ENCODE assay signal across 8 cellular contexts in the genomic region with DNA sequence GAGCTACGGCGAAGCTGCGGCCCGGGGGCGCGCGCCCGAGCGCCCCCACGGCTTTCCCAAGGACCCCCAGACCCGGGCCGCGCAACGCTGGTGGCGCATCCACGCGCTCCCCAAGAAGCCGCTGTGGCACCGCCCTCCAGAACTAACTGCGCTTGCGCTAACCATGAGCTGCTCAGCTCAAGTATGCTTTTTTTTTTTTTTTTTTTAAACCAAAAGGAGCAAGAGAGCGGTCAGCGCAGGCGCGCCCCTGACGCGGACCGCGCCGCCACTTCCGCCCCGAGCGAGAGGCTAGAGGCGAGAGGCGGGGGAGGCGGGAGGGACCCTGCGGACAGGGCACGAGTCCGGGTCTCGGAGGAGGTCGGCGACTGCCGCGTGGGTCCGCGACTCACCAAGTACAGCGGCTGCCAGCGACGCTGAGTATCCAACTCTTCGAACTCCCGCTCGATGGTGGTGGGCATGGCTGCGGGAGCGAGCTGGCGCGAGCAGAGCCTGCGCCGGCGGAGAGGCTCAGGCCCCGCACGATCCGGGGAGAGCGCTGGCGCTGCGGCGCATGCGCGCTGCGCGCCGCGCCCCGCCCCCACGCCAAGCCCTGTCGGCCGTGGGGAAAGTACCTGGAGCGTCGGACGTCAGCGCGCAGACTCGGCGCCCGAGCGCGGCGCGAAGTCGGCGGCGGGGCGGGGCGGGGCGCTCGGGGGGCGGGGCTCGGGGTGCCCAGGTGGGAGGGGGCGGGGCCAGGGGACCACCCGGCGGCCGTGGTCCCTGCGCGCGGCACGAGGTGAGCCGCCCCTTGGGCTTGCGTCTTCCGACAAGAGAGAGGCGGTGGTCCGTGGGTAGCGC. TPM values are rescaled to one million over a fixed set of nuclear protein-coding genes. Genes with fewer than 3 reads are reported as not detected.
DNase-seq lines count a peak whose midpoint lies in the region; ATAC-seq, FAIRE-seq and TF ChIP-seq lines count a peak whose summit lies in the region.

A gene (minus strand): TSS at position 554 of the 837 bp plus-strand sequence. CDS start 96 bp downstream, at position 458.

- TF ChIP-seq POLR2A in H54 (IDR thresholded peaks at IDR 0.05; ENCODE audit: low read depth, low read length): peak; percentile 92

- H3K9me3 ChIP-seq in fibroblast of lung (ENCODE audit: control insufficient read depth, insufficient read depth, low read depth, low read length): no peaks in the 10 kb centered on the region

- peak within 1 kb of the TSS; percentile 94 for H3K27ac ChIP-seq in RWPE1
- peak within 1 kb of the TSS; percentile 98 for H3K27ac ChIP-seq in fibroblast of lung (ENCODE audit: insufficient read depth, low read length)

- no peaks in the 10 kb centered on the region for H3K27me3 ChIP-seq in fibroblast of lung (ENCODE audit: control insufficient read depth, insufficient read depth, low read length)

- intact Hi-C loops in natural killer cell (cut with micrococcal nuclease): loop anchor here (1.0 to 5.0 kb wide), 5 partner anchors 37 to 507 kb away; a partner anchor contains a TSS

- peak within 1 kb of the TSS; percentile 99 for H3K9ac ChIP-seq in fibroblast of lung (ENCODE audit: insufficient read depth, low read length)

- H3K27me3 Mint-ChIP-seq in activated T-helper 17 cell treated with anti-CD3 and anti-CD28 coated beads, Interleukin-2, amount 50 U/mL, for 72 hours: no peaks in the 10 kb centered on the region
- H3K27me3 Mint-ChIP-seq in natural killer cell (ENCODE audit: low read depth in 2 of 2): no peaks in the 10 kb centered on the region

- no peak for TF ChIP-seq CTCF in RWPE1 (conservative IDR thresholded peaks at IDR 0.05; ENCODE audit: low read depth)
- TF ChIP-seq CTCF in fibroblast of lung (conservative IDR thresholded peaks at IDR 0.05 in 1 of 2, IDR thresholded peaks at IDR 0.05 in 1 of 2; ENCODE audit: low read depth in 1 of 2, low read length in 2 of 2): no peak
- no peak for TF ChIP-seq CTCF in natural killer cell (IDR thresholded peaks at IDR 0.05)

- peaks cover 35% of the 10 kb centered on the region for H3K4me1 Mint-ChIP-seq in activated T-helper 17 cell treated with anti-CD3 and anti-CD28 coated beads, Interleukin-2, amount 50 U/mL, for 72 hours
- peaks cover 56 to 69% of the 10 kb centered on the region in 2 donors for H3K4me1 Mint-ChIP-seq in natural killer cell

- H4K20me1 ChIP-seq in fibroblast of lung (ENCODE audit: control insufficient read depth, extremely low read depth, insufficient read depth, low read length): no peaks in the 10 kb centered on the region

- peak within 1 kb of the TSS; percentile 84 for H2AFZ ChIP-seq in fibroblast of lung (ENCODE audit: low read length)

- CTCF ChIA-PET in RWPE1 (lab: Yijun Ruan, JAX): no interaction called here

- H3K4me2 ChIP-seq in fibroblast of lung (ENCODE audit: extremely low read depth, insufficient read depth, low read length): peak within 1 kb of the TSS; percentile 94

- ATAC-seq in activated T-helper 17 cell treated with anti-CD3 and anti-CD28 coated beads, Interleukin-2, amount 50 U/mL, for 72 hours (replicated peaks): peak; percentile 86
- ATAC-seq in natural killer cell: peak; percentile 80 to 93 (median 83)

- peak within 1 kb of the TSS; percentile 89 for H3K4me3 Mint-ChIP-seq in activated T-helper 17 cell treated with anti-CD3 and anti-CD28 coated beads, Interleukin-2, amount 50 U/mL, for 72 hours
- H3K4me3 Mint-ChIP-seq in natural killer cell: peak within 1 kb of the TSS; percentile 97

- peaks cover 36% of the 10 kb centered on the region for H3K79me2 ChIP-seq in fibroblast of lung (ENCODE audit: control insufficient read depth, insufficient read depth, low read length)

- peak; percentile 96 for DNase-seq in ELF-1 (ENCODE audit: low read depth, low spot score)
- peak; percentile 95 for DNase-seq in H54 (ENCODE audit: insufficient read length, low spot score)
- peak; percentile 93 for DNase-seq in LoVo (ENCODE audit: low spot score)
- peak; percentile 94 for DNase-seq in RWPE1 (ENCODE audit: low spot score)
- DNase-seq in fibroblast of lung (ENCODE audit: low read depth in 2 of 2): peak; percentile 93 to 96
- peak; percentile 89 for DNase-seq in natural killer cell
- peak; percentile 89 to 98 (median 92) for DNase-seq in stimulated activated naive CD4-positive, alpha-beta T cell (lab: John Stamatoyannopoulos, UW)

- H3K4me1 ChIP-seq in fibroblast of lung (ENCODE audit: control insufficient read depth, extremely low read depth, insufficient read depth, low read length): no peaks in the 10 kb centered on the region

- peak within 1 kb of the TSS; percentile 97 for H3K27ac Mint-ChIP-seq in activated T-helper 17 cell treated with anti-CD3 and anti-CD28 coated beads, Interleukin-2, amount 50 U/mL, for 72 hours
- H3K27ac Mint-ChIP-seq in natural killer cell: peak within 1 kb of the TSS; percentile 86 to 94

- H3K36me3 ChIP-seq in fibroblast of lung (ENCODE audit: control insufficient read depth, insufficient read depth, low read length): no peaks in the 10 kb centered on the region

- peak within 1 kb of the TSS; percentile 69 to 92 (median 78) for H3K4me3 ChIP-seq in fibroblast of lung (replicated peaks in 1 of 4; ENCODE audit: control extremely low read depth in 1 of 4, insufficient read depth in 1 of 4, low read depth in 3 of 4, low read length in 4 of 4)

- no peaks in the 10 kb centered on the region for H3K9me3 Mint-ChIP-seq in activated T-helper 17 cell treated with anti-CD3 and anti-CD28 coated beads, Interleukin-2, amount 50 U/mL, for 72 hours
- H3K9me3 Mint-ChIP-seq in natural killer cell: no peaks in the 10 kb centered on the region

- no peak for FAIRE-seq in H54 (lab: Jason Lieb, UNC)

- POLR2A ChIA-PET in RWPE1 (lab: Yijun Ruan, JAX; ENCODE audit: low non-redundant PET): interaction anchor here (0.5 to 0.7 kb wide), 6 partner anchors 19 to 508 kb away, joined by 3 to 14 read pairs (median 4); no protein-coding TSS in a partner anchor

- H3K36me3 Mint-ChIP-seq in activated T-helper 17 cell treated with anti-CD3 and anti-CD28 coated beads, Interleukin-2, amount 50 U/mL, for 72 hours (ENCODE audit: low read depth): peaks cover 29% of the 10 kb centered on the region
- no peaks in the 10 kb centered on the region for H3K36me3 Mint-ChIP-seq in natural killer cell

RNA-seq across cellular contexts. Expression of the gene that starts here (rescaled TPM):
- 10 to 100 TPM; 72.1 to 78.7 TPM for total RNA-seq in activated T-helper 17 cell treated with anti-CD3 and anti-CD28 coated beads, Interleukin-2, amount 50 U/mL, for 72 hours
- total RNA-seq in fibroblast of lung: 23.6 and 24.1 TPM in 2 replicates
- 18.7 and 23.7 TPM in 2 replicates for polyA plus RNA-seq in fibroblast of lung
- 15.6 and 18.9 TPM in 2 replicates for polyA plus RNA-seq in fibroblast of lung (2012)
- 3.3 and 7.7 TPM in 2 replicates for polyA minus RNA-seq in fibroblast of lung (ENCODE audit: low replicate concordance)
- total RNA-seq in natural killer cell: 100 to 1,000 TPM; 110 to 115 (median 112) TPM

Comparison
In these comparisons a context has a peak if more than half of its experiments do, and no peak if none do; other contexts are left out.
1. Peak in every context shown above with its lines: DNase-seq, ATAC-seq, H3K4me3 ChIP-seq and H3K27ac ChIP-seq.